In genomic region chr2:170267071-170267470, GRCh38 we compare ENCODE assay signal across 29 cellular contexts.
"Had no signal": no experiment of that assay in that cellular context is flagged by ENCODE, and none has a peak within 500 bp of the region (broad histone marks: within the 10 kb centered on the region; RNA-seq: fewer than 3 reads in every experiment).

No MANE protein-coding gene starts in this region.

- H3K4me1 ChIP-seq: colonic mucosa, esophagus muscularis mucosa, esophagus squamous epithelium, foreskin keratinocyte, gastroesophageal sphincter, heart left ventricle, heart right ventricle had no signal

- H3K4me3 Mint-ChIP-seq: dendritic cell treated with granulocyte-macrophage colony-stimulating factor and Interleukin-4, amounts not matched to agents 40 ng/mL and 50 ng/mL, for 4 days; effector memory CD8-positive, alpha-beta T cell; endodermal cell had no signal

- H3K27me3 ChIP-seq: colonic mucosa, dorsolateral prefrontal cortex, esophagus muscularis mucosa, esophagus squamous epithelium, foreskin keratinocyte, gastrocnemius medialis, gastroesophageal sphincter, heart left ventricle, heart right ventricle had no signal

- H3K27ac ChIP-seq: colonic mucosa, coronary artery, dorsolateral prefrontal cortex, epithelial cell of prostate, esophagus muscularis mucosa, esophagus squamous epithelium, foreskin keratinocyte, gastrocnemius medialis, gastroesophageal sphincter, heart left ventricle, heart right ventricle had no signal

- H3K27ac Mint-ChIP-seq: dendritic cell treated with granulocyte-macrophage colony-stimulating factor and Interleukin-4, amounts not matched to agents 40 ng/mL and 50 ng/mL, for 4 days; effector memory CD8-positive, alpha-beta T cell; endodermal cell had no signal

- FAIRE-seq: colon, endometrium, endothelial cell of umbilical vein, frontal cortex had no signal

- DNase-seq: colonic mucosa; cortex of kidney; dermis blood vessel endothelial cell; dorsolateral prefrontal cortex; effector CD4-positive, alpha-beta T cell; effector CD8-positive, alpha-beta T cell; effector memory CD4-positive, alpha-beta T cell; effector memory CD8-positive, alpha-beta T cell; endodermal cell; erythroblast; esophagus squamous epithelium; foreskin fibroblast; foreskin keratinocyte; foreskin melanocyte; gastrocnemius medialis; glutamatergic neuron; head of caudate nucleus; heart left ventricle; heart right ventricle had no signal

- ATAC-seq: effector memory CD8-positive, alpha-beta T cell; esophagus mucosa; foreskin keratinocyte; gastrocnemius medialis; gastroesophageal sphincter; heart left ventricle; heart right ventricle had no signal

- H3K9me3 ChIP-seq: colonic mucosa, esophagus squamous epithelium, gastrocnemius medialis had no signal

- H3K36me3 ChIP-seq: colonic mucosa, esophagus muscularis mucosa, esophagus squamous epithelium, gastrocnemius medialis, gastroesophageal sphincter, heart left ventricle, heart right ventricle had no signal

- H3K4me3 ChIP-seq: colonic mucosa, coronary artery, dorsolateral prefrontal cortex, esophagus muscularis mucosa, esophagus squamous epithelium, gastrocnemius medialis, gastroesophageal sphincter, heart left ventricle, heart right ventricle had no signal
